9 cellular contexts compared by ENCODE assay signal in genomic region chr16:89334050-89334449, GRCh38.
DNase-seq lines count a peak whose midpoint lies in the region; ATAC-seq and TF ChIP-seq lines count a peak whose summit lies in the region.
"Had no signal": no experiment of that assay in that cellular context is flagged by ENCODE, and none has a peak within 500 bp of the region (broad histone marks: within the 10 kb centered on the region; RNA-seq: fewer than 3 reads in every experiment).

No MANE protein-coding gene starts in this region.

- no peaks in the 10 kb centered on the region for H3K9me3 ChIP-seq in cardiac muscle cell (ENCODE audit: low read depth)

- ATAC-seq in left ventricle myocardium superior (no peak), naive B cell (ENCODE audit: low read depth in 2 of 2) (peak in 1 of 2 donors; percentile 20), HG03460 (IDR thresholded peaks at IDR 0.05; ENCODE audit: unreplicated experiment) (no peak), GM21576 (IDR thresholded peaks at IDR 0.05; ENCODE audit: unreplicated experiment) (no peak), foreskin keratinocyte (no peak)

- H3K4me1 Mint-ChIP-seq in naive B cell, result peaks cover 44 to 90% (median 71%) of the 10 kb centered on the region in 3 donors

- no peaks in the 10 kb centered on the region for H3K9me3 Mint-ChIP-seq in naive B cell

- 55 to 65% methylated on average over 2 of the region's 2 CpGs for WGBS in lower leg skin, 2 donors

- no peaks in the 10 kb centered on the region for H3K36me3 Mint-ChIP-seq in naive B cell

- H3K4me3 Mint-ChIP-seq in naive B cell, result peak overlapping the region in 3 of 8 donors; percentile 15 to 50 (median 20)

- DNase-seq in cardiac muscle cell (ENCODE audit: low read depth in 1 of 2, low spot score in 1 of 2) (no peak), left ventricle myocardium superior (no peak), naive B cell (no peak), foreskin keratinocyte (no peak), lower leg skin (ENCODE audit: low spot score in 2 of 2) (no peak)
- DNase-seq: COR-L47 had no signal

- TF ChIP-seq CTCF in cardiac muscle cell (IDR thresholded peaks at IDR 0.05; ENCODE audit: low read depth, low read length) (no peak), foreskin keratinocyte (conservative IDR thresholded peaks at IDR 0.05) (no peak), lower leg skin (IDR thresholded peaks at IDR 0.05) (no peak)

- peak overlapping the region; percentile 80 for H3K27ac ChIP-seq in cardiac muscle cell
- peak overlapping the region; percentile 52 for H3K27ac ChIP-seq in cingulate gyrus (ENCODE audit: low read depth, low read length)
- H3K27ac ChIP-seq in foreskin keratinocyte, result no peak overlapping the region

- TF ChIP-seq POLR2A in lower leg skin (IDR thresholded peaks at IDR 0.05), result no peak

- H3K27me3 ChIP-seq in cardiac muscle cell, result no peaks in the 10 kb centered on the region
- H3K27me3 ChIP-seq in foreskin keratinocyte, result no peaks in the 10 kb centered on the region

- intact Hi-C loops in left ventricle myocardium superior (cut with micrococcal nuclease) (loop anchor here (5.0 kb wide), 1 partner anchor 223 kb away; no protein-coding TSS in a partner anchor), lower leg skin (cut with DNase I; ENCODE audit: low total_unique reads) (loop anchor here (10.0 kb wide), 1 partner anchor 181 kb away; no protein-coding TSS in a partner anchor)

- H3K27me3 Mint-ChIP-seq in naive B cell, result no peaks in the 10 kb centered on the region

- no peaks in the 10 kb centered on the region for H3K36me3 ChIP-seq in cardiac muscle cell

- peak overlapping the region in 4 of 6 donors; percentile 65 to 73 (median 72) for H3K27ac Mint-ChIP-seq in naive B cell

- peaks cover 34% of the 10 kb centered on the region for H3K4me1 ChIP-seq in cardiac muscle cell (ENCODE audit: low read depth)
- H3K4me1 ChIP-seq in foreskin keratinocyte, result peaks cover 19% of the 10 kb centered on the region

- H3K4me3 ChIP-seq in cardiac muscle cell (no peak overlapping the region), lower leg skin (ENCODE audit: low read depth, poor library complexity, severe bottlenecking) (no peak overlapping the region)
